Comparison of ENCODE assay signal across 8 cellular contexts in the genomic region with DNA sequence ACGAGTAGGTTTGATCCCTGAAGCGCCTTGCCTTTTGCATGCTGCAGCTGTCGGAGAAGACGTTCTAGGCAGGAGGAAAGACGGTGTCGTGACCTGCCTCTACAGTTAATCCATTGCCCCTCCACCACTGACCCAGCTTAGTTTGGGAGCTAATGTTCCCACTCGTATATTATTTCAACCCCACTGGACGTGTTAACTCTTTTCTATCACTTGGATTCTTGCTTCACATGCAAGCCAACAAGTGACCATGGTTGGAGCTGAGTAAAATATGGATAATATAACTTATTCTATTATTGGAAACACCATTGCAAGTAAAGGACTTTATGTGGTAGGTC.
DNase-seq lines count a peak whose midpoint lies in the region; ATAC-seq lines count a peak whose summit lies in the region.

No MANE protein-coding gene starts in this region.

- peak overlapping the region; percentile 73 to 89 (median 80) for H3K4me3 ChIP-seq in BLaER1 treated with 17β-estradiol and CSF1 and Interleukin-3, amounts not matched to agents 10 nM and 100 nM
- H3K4me3 ChIP-seq in NT2/D1 (ENCODE audit: insufficient read length, low read depth), result peak overlapping the region; percentile 86
- peak overlapping the region; percentile 93 for H3K4me3 ChIP-seq in endocrine pancreas (ENCODE audit: control insufficient read depth, insufficient read depth, low read length)
- H3K4me3 ChIP-seq in neuron (ENCODE audit: low read length), result peak overlapping the region; percentile 84

- peak overlapping the region; percentile 83 to 97 (median 91) for H3K4me2 ChIP-seq in BLaER1 treated with 17β-estradiol and CSF1 and Interleukin-3, amounts not matched to agents 10 nM and 100 nM

- H3K9ac ChIP-seq in BLaER1 treated with 17β-estradiol and CSF1 and Interleukin-3, amounts not matched to agents 10 nM and 100 nM, result peak overlapping the region; percentile 84 to 88 (median 86)
- peak overlapping the region; percentile 74 for H3K9ac ChIP-seq in NT2/D1 (ENCODE audit: insufficient read length, low read depth)
- peak overlapping the region; percentile 95 for H3K9ac ChIP-seq in endocrine pancreas (ENCODE audit: control insufficient read depth, insufficient read depth, low read length)

- peaks cover 0 to 51% (median 6%) of the 10 kb centered on the region in 11 experiments; a peak in 13 of 22 replicates for H4K20me1 ChIP-seq in BLaER1 treated with 17β-estradiol and CSF1 and Interleukin-3, amounts not matched to agents 10 nM and 100 nM

- peaks cover 0 to 9% (median 3%) of the 10 kb centered on the region in 11 experiments; a peak in 3 of 22 replicates for H3K36me3 ChIP-seq in BLaER1 treated with 17β-estradiol and CSF1 and Interleukin-3, amounts not matched to agents 10 nM and 100 nM
- no peaks in the 10 kb centered on the region for H3K36me3 ChIP-seq in NT2/D1 (ENCODE audit: insufficient read depth, insufficient read length, low read length)
- no peaks in the 10 kb centered on the region for H3K36me3 ChIP-seq in endocrine pancreas (ENCODE audit: control insufficient read depth, insufficient read depth, low read length)
- H3K36me3 ChIP-seq in neuron (ENCODE audit: insufficient read depth, low read length), result no peaks in the 10 kb centered on the region

- DNase-seq in NT2/D1 (ENCODE audit: low read depth, low spot score), result no peak
- DNase-seq in stimulated activated naive CD4-positive, alpha-beta T cell (lab: John Stamatoyannopoulos, UW), result no peak
- no peak for DNase-seq in MV-4-11 (lab: John Stamatoyannopoulos, UW)
- DNase-seq in GOT3 (lab: John Stamatoyannopoulos, UW), result no peak

- peaks cover 0 to 40% (median 0%) of the 10 kb centered on the region in 11 experiments; a peak in 4 of 22 replicates for H3K27me3 ChIP-seq in BLaER1 treated with 17β-estradiol and CSF1 and Interleukin-3, amounts not matched to agents 10 nM and 100 nM
- H3K27me3 ChIP-seq in NT2/D1 (ENCODE audit: insufficient read depth, insufficient read length) (peaks cover 2% of the 10 kb centered on the region), endocrine pancreas (ENCODE audit: control insufficient read depth, insufficient read depth, low read length) (no peaks in the 10 kb centered on the region), neuron (ENCODE audit: insufficient read depth, low read length) (no peaks in the 10 kb centered on the region)

- H3K4me1 ChIP-seq in BLaER1 treated with 17β-estradiol and CSF1 and Interleukin-3, amounts not matched to agents 10 nM and 100 nM, result peaks cover 42 to 68% (median 62%) of the 10 kb centered on the region in 10 experiments
- H3K4me1 ChIP-seq in NT2/D1 (ENCODE audit: insufficient read depth, insufficient read length), result no peaks in the 10 kb centered on the region
- no peaks in the 10 kb centered on the region for H3K4me1 ChIP-seq in endocrine pancreas (ENCODE audit: control insufficient read depth, insufficient read depth, low read length)
- H3K4me1 ChIP-seq in neuron (ENCODE audit: insufficient read depth, low read length), result peaks cover 6% of the 10 kb centered on the region

- H2AFZ ChIP-seq in neuron (ENCODE audit: low read depth, low read length), result peak overlapping the region; percentile 96

- H3K9me3 ChIP-seq in BLaER1 treated with 17β-estradiol and CSF1 and Interleukin-3, amounts not matched to agents 10 nM and 100 nM (replicated peaks in 1 of 11), result no peaks in the 10 kb centered on the region
- H3K9me3 ChIP-seq in NT2/D1 (ENCODE audit: insufficient read depth, low read length) (no peaks in the 10 kb centered on the region), endocrine pancreas (ENCODE audit: control insufficient read depth, low read length) (no peaks in the 10 kb centered on the region), neuron (ENCODE audit: low read length) (no peaks in the 10 kb centered on the region)

- peak overlapping the region in 10 of 11 experiments; percentile 80 to 86 (median 84); a peak in 20 of 22 replicates for H3K27ac ChIP-seq in BLaER1 treated with 17β-estradiol and CSF1 and Interleukin-3, amounts not matched to agents 10 nM and 100 nM

- no peak for ATAC-seq in GM18858 (IDR thresholded peaks at IDR 0.05; ENCODE audit: unreplicated experiment)
